1 cellular context compared by ENCODE assay signal in the genomic region with DNA sequence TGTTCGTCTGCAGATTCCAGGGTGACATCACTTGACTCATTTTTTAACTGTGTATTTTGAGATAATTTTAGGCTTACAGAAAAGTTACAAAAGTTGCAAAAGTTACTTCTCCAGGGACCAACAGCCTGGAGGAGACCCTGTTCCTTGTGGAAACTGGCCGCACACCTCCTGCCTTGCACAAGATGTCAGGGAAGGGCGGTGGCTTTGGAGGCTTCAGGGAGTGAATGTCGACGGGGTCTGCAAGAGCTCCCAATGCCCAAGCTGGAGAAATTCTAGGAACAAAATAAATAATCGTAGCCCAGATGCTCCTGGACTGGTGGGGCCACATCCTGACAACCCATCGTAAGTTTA.
TF ChIP-seq lines count a peak whose summit lies in the region.

No MANE protein-coding gene starts in this region.

TF ChIP-seq in H1, 55 proteins besides CTCF, POLR2A, EP300 and RAD21 (continued from another document):
- TF ChIP-seq BCL11A (IDR thresholded peaks at IDR 0.05; ENCODE audit: low read depth in 2 of 2, low read length in 2 of 2) = no peak
- TF ChIP-seq TCF12 (IDR thresholded peaks at IDR 0.05; ENCODE audit: low read depth, low read length) = no peak
- TF ChIP-seq ASH2L (IDR thresholded peaks at IDR 0.05; ENCODE audit: low read length) = no peak
- no peak for TF ChIP-seq HDAC6 (IDR thresholded peaks at IDR 0.05; ENCODE audit: low read depth, low read length)
